In the genomic region with DNA sequence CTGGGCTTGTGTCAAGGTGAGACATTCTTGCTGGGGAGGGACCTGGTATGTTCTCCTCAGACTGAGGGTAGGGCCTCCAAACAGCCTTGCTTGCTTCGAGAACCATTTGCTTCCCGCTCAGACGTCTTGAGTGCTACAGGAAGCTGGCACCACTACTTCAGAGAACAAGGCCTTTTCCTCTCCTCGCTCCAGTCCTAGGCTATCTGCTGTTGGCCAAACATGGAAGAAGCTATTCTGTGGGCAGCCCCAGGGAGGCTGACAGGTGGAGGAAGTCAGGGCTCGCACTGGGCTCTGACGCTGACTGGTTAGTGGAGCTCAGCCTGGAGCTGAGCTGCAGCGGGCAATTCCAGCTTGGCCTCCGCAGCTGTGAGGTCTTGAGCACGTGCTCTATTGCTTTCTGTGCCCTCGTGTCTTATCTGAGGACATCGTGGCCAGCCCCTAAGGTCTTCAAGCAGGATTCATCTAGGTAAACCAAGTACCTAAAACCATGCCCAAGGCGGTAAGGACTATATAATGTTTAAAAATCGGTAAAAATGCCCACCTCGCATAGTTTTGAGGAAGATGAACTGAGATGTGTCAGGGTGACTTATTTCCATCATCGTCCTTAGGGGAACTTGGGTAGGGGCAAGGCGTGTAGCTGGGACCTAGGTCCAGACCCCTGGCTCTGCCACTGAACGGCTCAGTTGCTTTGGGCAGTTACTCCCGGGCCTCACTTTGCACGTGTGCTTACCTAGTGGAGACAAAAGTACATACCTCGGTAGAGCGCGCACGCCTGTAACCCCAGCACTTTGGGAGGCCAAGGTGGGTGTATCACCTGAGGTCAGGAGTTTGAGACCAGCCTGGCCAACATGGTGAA, we compare ENCODE assay signal across 7 cellular contexts. TPM values are rescaled to one million over a fixed set of nuclear protein-coding genes. Genes with fewer than 3 reads are reported as not detected.
DNase-seq lines count a peak whose midpoint lies in the region; ATAC-seq, FAIRE-seq and TF ChIP-seq lines count a peak whose summit lies in the region.

No MANE protein-coding gene starts in this region.

- H3K9ac ChIP-seq in MM.1S (ENCODE audit: low read length) = no peak overlapping the region
- H3K9ac ChIP-seq in astrocyte (ENCODE audit: low read length) = peak overlapping the region; percentile 36

- H3K36me3 ChIP-seq in MM.1S (replicated peaks; ENCODE audit: insufficient read depth, low read length) (peaks cover 8% of the 10 kb centered on the region; the same call in 1 of the 2 replicates), astrocyte (ENCODE audit: insufficient read depth, low read length) (peaks cover 32% of the 10 kb centered on the region)

- H2AFZ ChIP-seq in MM.1S (ENCODE audit: low read length) (no peak overlapping the region), astrocyte (ENCODE audit: low read depth, low read length) (no peak overlapping the region)

- H3K27me3 ChIP-seq in MM.1S (replicated peaks; ENCODE audit: insufficient read depth, low read length) = no peaks in the 10 kb centered on the region
- no peaks in the 10 kb centered on the region for H3K27me3 ChIP-seq in astrocyte (ENCODE audit: insufficient read depth, low read length)

- H3K36me3 Mint-ChIP-seq in astrocyte (ENCODE audit: low read depth, unreplicated experiment) = peaks cover 31% of the 10 kb centered on the region
- H3K36me3 Mint-ChIP-seq in neural crest cell (ENCODE audit: low read depth) = peaks cover 38% of the 10 kb centered on the region

- no peak overlapping the region for H3K4me3 ChIP-seq in MM.1S (ENCODE audit: low read length)
- no peak overlapping the region for H3K4me3 ChIP-seq in astrocyte (ENCODE audit: insufficient read depth, low read depth, low read length)

- peaks cover 33% of the 10 kb centered on the region for H4K20me1 ChIP-seq in MM.1S (ENCODE audit: insufficient read depth, low read length)
- H4K20me1 ChIP-seq in astrocyte (ENCODE audit: insufficient read depth, low read length) = peaks cover 67% of the 10 kb centered on the region

- ATAC-seq in HG02852 (IDR thresholded peaks at IDR 0.05; ENCODE audit: unreplicated experiment) = no peak

- no peak for FAIRE-seq in astrocyte (lab: Jason Lieb, UNC)

- H3K9me3 Mint-ChIP-seq in astrocyte (ENCODE audit: unreplicated experiment) (no peaks in the 10 kb centered on the region), neural crest cell (no peaks in the 10 kb centered on the region)

- H3K4me2 ChIP-seq in MM.1S (ENCODE audit: low read depth, low read length) (no peak overlapping the region), astrocyte (ENCODE audit: low read length) (peak overlapping the region; percentile 1)

- H3K27ac ChIP-seq in MM.1S (ENCODE audit: low read length) (no peak overlapping the region), astrocyte (ENCODE audit: low read depth, low read length) (peak overlapping the region; percentile 35)

- H3K4me1 Mint-ChIP-seq in astrocyte (ENCODE audit: low read depth, unreplicated experiment) (peaks cover 22% of the 10 kb centered on the region), neural crest cell (peaks cover 69% of the 10 kb centered on the region)

- H3K4me3 Mint-ChIP-seq in astrocyte (ENCODE audit: unreplicated experiment) (peak overlapping the region; percentile 89), neural crest cell (peak overlapping the region; percentile 98)

- peaks cover 7% of the 10 kb centered on the region for H3K4me1 ChIP-seq in MM.1S (ENCODE audit: low read length)
- H3K4me1 ChIP-seq in astrocyte (ENCODE audit: insufficient read depth, low read length) = peaks cover 39% of the 10 kb centered on the region

- H3K79me2 ChIP-seq in MM.1S (ENCODE audit: low read length) (peaks cover 32% of the 10 kb centered on the region), astrocyte (ENCODE audit: insufficient read depth, low read length) (peaks cover 52% of the 10 kb centered on the region)

- peaks cover 62% of the 10 kb centered on the region for H3F3A ChIP-seq in MM.1S (ENCODE audit: insufficient read depth, low read length)

- DNase-seq in GM10266 (ENCODE audit: extremely low spot score) (peak; percentile 33), MM.1S (peak; percentile 27), astrocyte (ENCODE audit: low read depth) (peak; percentile 45), neural crest cell (ENCODE audit: low read depth, low spot score) (no peak), NCI-H446 treated with DMSO at 0.1 percent for 48 hours (lab: John Stamatoyannopoulos, UW) (no peak), NCI-H2196 treated with DMSO at 0.1 percent for 48 hours (lab: John Stamatoyannopoulos, UW; ENCODE audit: unreplicated experiment) (no peak)

- H3K27me3 Mint-ChIP-seq in astrocyte (ENCODE audit: low read depth, unreplicated experiment) (no peaks in the 10 kb centered on the region), neural crest cell (ENCODE audit: low read depth) (peaks cover 44% of the 10 kb centered on the region)

- H3K9me3 ChIP-seq in MM.1S (replicated peaks; ENCODE audit: insufficient read depth, low read length) = no peaks in the 10 kb centered on the region
- H3K9me3 ChIP-seq in astrocyte (ENCODE audit: insufficient read depth, low read depth, low read length) = no peaks in the 10 kb centered on the region

- H3K27ac Mint-ChIP-seq in astrocyte (ENCODE audit: unreplicated experiment) (peak overlapping the region; percentile 87), neural crest cell (ENCODE audit: unreplicated experiment) (no peak overlapping the region)

- H3K9me2 ChIP-seq in MM.1S (replicated peaks; ENCODE audit: insufficient read depth, low read length) = no peaks in the 10 kb centered on the region

- TF ChIP-seq CTCF in GM10266 (IDR thresholded peaks at IDR 0.05; ENCODE audit: control insufficient read depth, insufficient read depth, low read depth, missing control alignments) (no peak), MM.1S (IDR thresholded peaks at IDR 0.05; ENCODE audit: low read length) (no peak), astrocyte (IDR thresholded peaks at IDR 0.05; ENCODE audit: insufficient read depth, low read depth, low read length) (no peak), neural crest cell (conservative IDR thresholded peaks at IDR 0.05) (no peak)

RNA-seq across cellular contexts. Expression of a gene that starts 4.3 kb away (rescaled TPM):
- total RNA-seq in astrocyte = 5,151 and 5,167 TPM in 2 replicates
- 3,867 and 3,984 TPM in 2 replicates for total RNA-seq in neural crest cell

RNA-seq across cellular contexts. Expression of a gene that starts 17.2 kb away (rescaled TPM):
- total RNA-seq in astrocyte (18.8 and 20.8 TPM in 2 replicates), neural crest cell (27.2 and 28.9 TPM in 2 replicates)

RNA-seq across cellular contexts. Expression of a gene that starts 29.4 kb away (rescaled TPM):
- total RNA-seq in astrocyte = 53.1 and 66.8 TPM in 2 replicates
- 73.3 and 75.1 TPM in 2 replicates for total RNA-seq in neural crest cell

RNA-seq across cellular contexts. Expression of a gene that starts 44.7 kb away (rescaled TPM):
- total RNA-seq in astrocyte (18.6 and 21.1 TPM in 2 replicates), neural crest cell (133 TPM in 2 replicates)

RNA-seq across cellular contexts. Expression of a gene that starts 45.6 kb away (rescaled TPM):
- total RNA-seq in astrocyte = 192 and 202 TPM in 2 replicates
- 262 and 272 TPM in 2 replicates for total RNA-seq in neural crest cell

Comparison
In these comparisons a context has a peak if more than half of its experiments do, and no peak if none do; other contexts are left out.
1. DNase-seq: peak in GM10266 (single experiment), MM.1S (single experiment) and astrocyte (single experiment); none in neural crest cell (single experiment), NCI-H446 treated with DMSO at 0.1 percent for 48 hours (single experiment) and NCI-H2196 treated with DMSO at 0.1 percent for 48 hours (single experiment).